ENCODE assay signal across 13 cellular contexts in genomic region chr6:139407718-139408222, GRCh38. TPM values are rescaled to one million over a fixed set of nuclear protein-coding genes. Genes with fewer than 3 reads are reported as not detected.
A peak's percentile ranks its signal among the peaks of the same experiment; 100 is the strongest.
DNase-seq lines count a peak whose midpoint lies in the region; ATAC-seq and TF ChIP-seq lines count a peak whose summit lies in the region.
"Had no signal": no experiment of that assay in that cellular context is flagged by ENCODE, and none has a peak within 500 bp of the region (broad histone marks: within the 10 kb centered on the region; RNA-seq: fewer than 3 reads in every experiment).

No MANE protein-coding gene starts in this region.

- no peaks in the 10 kb centered on the region for H3K27me3 ChIP-seq in body of pancreas

- H3K4me3 ChIP-seq in body of pancreas = no peak overlapping the region
- H3K4me3 ChIP-seq: thoracic aorta had no signal

- H3K9me3 ChIP-seq in body of pancreas = no peaks in the 10 kb centered on the region
- H3K9me3 ChIP-seq: thoracic aorta had no signal

- H3K27ac ChIP-seq in body of pancreas = no peak overlapping the region
- H3K27ac ChIP-seq: thoracic aorta had no signal

- peak; percentile 99 for DNase-seq in A172 (ENCODE audit: low spot score)
- DNase-seq in HPDE6-E6E7 (ENCODE audit: extremely low spot score) = peak; percentile 20
- no peak for DNase-seq in body of pancreas
- peak; percentile 100 for DNase-seq in kidney tubule cell (ENCODE audit: low spot score)
- no peak for DNase-seq in ecto neural progenitor cell (ENCODE audit: low spot score)
- DNase-seq in central memory CD4-positive, alpha-beta T cell = no peak
- no peak for DNase-seq in left ventricle myocardium superior
- DNase-seq: activated CD8-positive, alpha-beta T cell treated with anti-CD3 and anti-CD28 coated beads, Interleukin-2, amount 10 ng/mL, durations not matched to agents 7 days and 5 days; caudate nucleus; naive thymus-derived CD4-positive, alpha-beta T cell; NCI-H2171 had no signal

- no peaks in the 10 kb centered on the region for H3K36me3 ChIP-seq in body of pancreas (replicated peaks in 1 of 2; ENCODE audit: insufficient read depth in 1 of 2, low read depth in 2 of 2)
- H3K36me3 ChIP-seq: thoracic aorta had no signal

- no peak for TF ChIP-seq CTCF in body of pancreas (IDR thresholded peaks at IDR 0.05)

- no peaks in the 10 kb centered on the region for H3K4me1 ChIP-seq in body of pancreas

- intact Hi-C loops in body of pancreas (cut with DNase I) = no loop called here
- intact Hi-C loops in left ventricle myocardium superior (cut with micrococcal nuclease) = no loop called here

- no peak for TF ChIP-seq POLR2A in body of pancreas (IDR thresholded peaks at IDR 0.05)

- WGBS in body of pancreas, 2 donors = 56 to 67% methylated on average over 4 of the region's 4 CpGs

- ATAC-seq in body of pancreas = peak; percentile 68
- no peak for ATAC-seq in left ventricle myocardium superior
- no peak for ATAC-seq in HG03520 (IDR thresholded peaks at IDR 0.05; ENCODE audit: unreplicated experiment)
- ATAC-seq: activated CD8-positive, alpha-beta T cell treated with anti-CD3 and anti-CD28 coated beads, Interleukin-2, amount 10 ng/mL, durations not matched to agents 7 days and 5 days; naive thymus-derived CD4-positive, alpha-beta T cell had no signal

RNA-seq across cellular contexts. Expression of gene CITED2, which starts 33.3 kb away (rescaled TPM):
- 140 and 169 TPM in 2 replicates for total RNA-seq in A172 (2014; rRNA removed; shearing (Covaris generic))
- total RNA-seq in body of pancreas = 10 to 100 TPM; 64.1 to 82.1 TPM
- 172 TPM for total RNA-seq in left ventricle myocardium superior

Comparison
In these comparisons a context has a peak if more than half of its experiments do, and no peak if none do; other contexts are left out.
1. DNase-seq: peak in A172 (single experiment), HPDE6-E6E7 (single experiment) and kidney tubule cell (single experiment); none in body of pancreas (0 of 4), ecto neural progenitor cell (single experiment), central memory CD4-positive, alpha-beta T cell (single experiment) and left ventricle myocardium superior (single experiment).